1 cellular context compared by ENCODE assay signal in the genomic region with DNA sequence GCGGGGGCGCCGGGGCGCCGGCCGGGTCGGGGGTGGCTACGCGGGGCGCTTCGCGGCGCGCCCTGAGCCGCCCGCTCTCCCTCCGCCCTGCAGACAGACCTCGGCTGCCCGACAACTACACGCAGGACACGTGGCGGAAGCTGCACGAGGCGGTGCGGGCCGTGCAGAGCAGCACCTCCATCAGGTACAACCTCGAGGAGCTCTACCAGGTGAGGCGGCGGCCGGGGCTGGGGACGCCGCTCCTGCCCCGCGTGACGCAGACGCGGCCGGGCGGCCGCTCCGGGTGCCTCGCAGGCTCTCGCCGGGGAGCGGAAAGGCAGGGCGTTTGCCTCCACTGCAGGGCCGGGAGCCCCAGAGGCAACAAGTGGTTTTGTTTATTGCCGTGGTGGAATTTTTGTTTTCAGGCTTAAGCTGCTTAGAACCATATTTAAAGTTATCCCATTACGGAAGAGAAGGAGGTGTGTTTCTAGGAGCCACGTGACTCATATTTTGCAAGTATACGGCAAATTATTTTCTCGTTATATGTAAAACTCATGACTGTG.
TF ChIP-seq lines count a peak whose summit lies in the region.

No MANE protein-coding gene starts in this region.

TF ChIP-seq in IMR-90, 13 proteins besides CTCF, POLR2A, EP300 and RAD21:
- TF ChIP-seq CHD1 (IDR thresholded peaks at IDR 0.05; ENCODE audit: low read depth, low read length) (peak; percentile 87; the same call in 1 of the 2 replicates), FOS (IDR thresholded peaks at IDR 0.05; ENCODE audit: low read depth, low read length) (no peak), SMC3 (IDR thresholded peaks at IDR 0.05; ENCODE audit: low read depth, low read length) (no peak), CEBPB (IDR thresholded peaks at IDR 0.05; ENCODE audit: low read depth, low read length) (peak; percentile 48), BHLHE40 (IDR thresholded peaks at IDR 0.05; ENCODE audit: low read depth, low read length) (no peak), MXI1 (IDR thresholded peaks at IDR 0.05; ENCODE audit: borderline replicate concordance, low read depth, low read length) (peak; percentile 95)
- TF ChIP-seq, protein P1, sequence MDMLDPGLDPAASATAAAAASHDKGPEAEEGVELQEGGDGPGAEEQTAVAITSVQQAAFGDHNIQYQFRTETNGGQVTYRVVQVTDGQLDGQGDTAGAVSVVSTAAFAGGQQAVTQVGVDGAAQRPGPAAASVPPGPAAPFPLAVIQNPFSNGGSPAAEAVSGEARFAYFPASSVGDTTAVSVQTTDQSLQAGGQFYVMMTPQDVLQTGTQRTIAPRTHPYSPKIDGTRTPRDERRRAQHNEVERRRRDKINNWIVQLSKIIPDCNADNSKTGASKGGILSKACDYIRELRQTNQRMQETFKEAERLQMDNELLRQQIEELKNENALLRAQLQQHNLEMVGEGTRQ (IDR thresholded peaks at IDR 0.05; ENCODE audit: low read depth, low read length): peak; percentile 84
TF ChIP-seq in IMR-90: peak in this region for 4.
